ENCODE assay signal across 1 cellular context in the genomic region with DNA sequence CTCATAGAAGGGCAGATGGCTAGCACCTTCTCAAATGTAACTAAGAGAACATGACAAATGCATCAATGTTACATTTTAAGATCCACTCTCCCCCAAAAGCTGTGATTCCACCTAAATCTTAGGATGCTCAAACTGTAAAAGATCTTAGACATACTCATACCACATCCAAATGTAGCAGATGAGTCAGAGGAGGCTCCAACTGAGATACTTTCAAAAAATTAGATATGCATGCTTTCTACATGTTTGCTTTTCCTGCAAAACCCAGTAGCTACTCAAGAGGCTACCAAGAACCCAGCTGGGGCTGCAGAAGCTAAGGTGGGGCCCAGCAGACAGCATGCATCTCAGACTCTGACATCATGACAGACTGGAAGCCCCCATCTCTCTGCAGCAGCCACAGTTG.
TF ChIP-seq lines count a peak whose summit lies in the region.

No MANE protein-coding gene starts in this region.

TF ChIP-seq in IMR-90, 13 proteins besides CTCF, POLR2A, EP300 and RAD21:
- no peak for TF ChIP-seq CHD1 (IDR thresholded peaks at IDR 0.05; ENCODE audit: low read depth, low read length)
- TF ChIP-seq, protein P1, sequence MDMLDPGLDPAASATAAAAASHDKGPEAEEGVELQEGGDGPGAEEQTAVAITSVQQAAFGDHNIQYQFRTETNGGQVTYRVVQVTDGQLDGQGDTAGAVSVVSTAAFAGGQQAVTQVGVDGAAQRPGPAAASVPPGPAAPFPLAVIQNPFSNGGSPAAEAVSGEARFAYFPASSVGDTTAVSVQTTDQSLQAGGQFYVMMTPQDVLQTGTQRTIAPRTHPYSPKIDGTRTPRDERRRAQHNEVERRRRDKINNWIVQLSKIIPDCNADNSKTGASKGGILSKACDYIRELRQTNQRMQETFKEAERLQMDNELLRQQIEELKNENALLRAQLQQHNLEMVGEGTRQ (IDR thresholded peaks at IDR 0.05; ENCODE audit: low read depth, low read length): no peak
- no peak for TF ChIP-seq MXI1 (IDR thresholded peaks at IDR 0.05; ENCODE audit: borderline replicate concordance, low read depth, low read length)
- TF ChIP-seq RFX5 (IDR thresholded peaks at IDR 0.05; ENCODE audit: low read depth, low read length): no peak
- no peak for TF ChIP-seq MAZ (IDR thresholded peaks at IDR 0.05; ENCODE audit: borderline replicate concordance, low read depth, low read length)
- TF ChIP-seq NFE2L2 (IDR thresholded peaks at IDR 0.05; ENCODE audit: low read depth, low read length): no peak
- TF ChIP-seq MAFK (IDR thresholded peaks at IDR 0.05; ENCODE audit: low read depth, low read length): no peak
- TF ChIP-seq, protein P2, sequence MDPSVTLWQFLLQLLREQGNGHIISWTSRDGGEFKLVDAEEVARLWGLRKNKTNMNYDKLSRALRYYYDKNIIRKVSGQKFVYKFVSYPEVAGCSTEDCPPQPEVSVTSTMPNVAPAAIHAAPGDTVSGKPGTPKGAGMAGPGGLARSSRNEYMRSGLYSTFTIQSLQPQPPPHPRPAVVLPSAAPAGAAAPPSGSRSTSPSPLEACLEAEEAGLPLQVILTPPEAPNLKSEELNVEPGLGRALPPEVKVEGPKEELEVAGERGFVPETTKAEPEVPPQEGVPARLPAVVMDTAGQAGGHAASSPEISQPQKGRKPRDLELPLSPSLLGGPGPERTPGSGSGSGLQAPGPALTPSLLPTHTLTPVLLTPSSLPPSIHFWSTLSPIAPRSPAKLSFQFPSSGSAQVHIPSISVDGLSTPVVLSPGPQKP (IDR thresholded peaks at IDR 0.05; ENCODE audit: borderline replicate concordance, low read depth, low read length): no peak
- TF ChIP-seq BHLHE40 (IDR thresholded peaks at IDR 0.05; ENCODE audit: low read depth, low read length): no peak
